In the genomic region with DNA sequence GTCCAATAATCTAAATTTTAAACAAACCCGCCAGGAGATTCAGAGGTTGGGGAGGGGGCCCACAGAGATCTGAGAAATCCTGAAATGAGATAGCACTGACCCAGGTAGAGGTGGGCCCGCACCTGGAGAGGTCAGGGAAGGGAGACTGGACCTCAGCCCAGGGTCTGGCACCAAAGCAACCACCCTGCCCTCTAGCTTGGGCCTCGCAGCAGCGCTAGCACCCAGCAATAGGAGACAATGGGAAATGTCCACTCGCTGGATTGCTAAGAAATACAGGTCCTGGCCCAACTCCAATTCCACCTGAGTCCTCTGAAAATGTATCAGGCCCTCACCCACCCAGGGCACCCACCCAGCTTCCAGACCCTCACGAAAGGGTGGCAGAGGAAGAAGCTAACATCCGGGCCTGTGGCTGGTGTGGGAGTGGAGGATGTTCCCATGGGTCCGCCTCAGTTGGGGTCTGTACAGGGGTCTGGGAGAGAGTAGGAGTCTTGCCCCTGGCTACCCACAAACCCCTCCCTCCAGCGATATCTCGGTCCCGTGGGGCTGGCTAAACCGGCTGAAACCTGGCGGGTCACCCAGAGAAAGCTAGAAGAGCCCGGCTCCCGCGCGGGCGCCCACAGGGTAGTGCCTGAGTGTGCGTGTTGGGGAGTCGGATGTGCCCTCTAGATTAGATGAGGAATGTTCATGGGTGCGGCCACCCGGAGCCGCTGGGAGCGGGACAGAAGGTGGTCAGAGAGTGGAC, we compare ENCODE assay signal across 1 cellular context.
TF ChIP-seq lines count a peak whose summit lies in the region.

No MANE protein-coding gene starts in this region.

TF ChIP-seq in HepG2, 621 proteins besides CTCF, POLR2A, EP300 and RAD21 (continued from another document and continues in another):
- TF ChIP-seq, protein P1, sequence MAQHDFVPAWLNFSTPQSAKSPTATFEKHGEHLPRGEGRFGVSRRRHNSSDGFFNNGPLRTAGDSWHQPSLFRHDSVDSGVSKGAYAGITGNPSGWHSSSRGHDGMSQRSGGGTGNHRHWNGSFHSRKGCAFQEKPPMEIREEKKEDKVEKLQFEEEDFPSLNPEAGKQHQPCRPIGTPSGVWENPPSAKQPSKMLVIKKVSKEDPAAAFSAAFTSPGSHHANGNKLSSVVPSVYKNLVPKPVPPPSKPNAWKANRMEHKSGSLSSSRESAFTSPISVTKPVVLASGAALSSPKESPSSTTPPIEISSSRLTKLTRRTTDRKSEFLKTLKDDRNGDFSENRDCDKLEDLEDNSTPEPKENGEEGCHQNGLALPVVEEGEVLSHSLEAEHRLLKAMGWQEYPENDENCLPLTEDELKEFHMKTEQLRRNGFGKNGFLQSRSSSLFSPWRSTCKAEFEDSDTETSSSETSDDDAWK (CRISPR knock-in tag; IDR thresholded peaks at IDR 0.05): no peak
- 0 out of 2 replicates have a peak, but pooled peaks have one; percentile 40 for TF ChIP-seq HES4 (CRISPR knock-in tag; IDR thresholded peaks at IDR 0.05; ENCODE audit: borderline replicate concordance)
- TF ChIP-seq, protein P2, sequence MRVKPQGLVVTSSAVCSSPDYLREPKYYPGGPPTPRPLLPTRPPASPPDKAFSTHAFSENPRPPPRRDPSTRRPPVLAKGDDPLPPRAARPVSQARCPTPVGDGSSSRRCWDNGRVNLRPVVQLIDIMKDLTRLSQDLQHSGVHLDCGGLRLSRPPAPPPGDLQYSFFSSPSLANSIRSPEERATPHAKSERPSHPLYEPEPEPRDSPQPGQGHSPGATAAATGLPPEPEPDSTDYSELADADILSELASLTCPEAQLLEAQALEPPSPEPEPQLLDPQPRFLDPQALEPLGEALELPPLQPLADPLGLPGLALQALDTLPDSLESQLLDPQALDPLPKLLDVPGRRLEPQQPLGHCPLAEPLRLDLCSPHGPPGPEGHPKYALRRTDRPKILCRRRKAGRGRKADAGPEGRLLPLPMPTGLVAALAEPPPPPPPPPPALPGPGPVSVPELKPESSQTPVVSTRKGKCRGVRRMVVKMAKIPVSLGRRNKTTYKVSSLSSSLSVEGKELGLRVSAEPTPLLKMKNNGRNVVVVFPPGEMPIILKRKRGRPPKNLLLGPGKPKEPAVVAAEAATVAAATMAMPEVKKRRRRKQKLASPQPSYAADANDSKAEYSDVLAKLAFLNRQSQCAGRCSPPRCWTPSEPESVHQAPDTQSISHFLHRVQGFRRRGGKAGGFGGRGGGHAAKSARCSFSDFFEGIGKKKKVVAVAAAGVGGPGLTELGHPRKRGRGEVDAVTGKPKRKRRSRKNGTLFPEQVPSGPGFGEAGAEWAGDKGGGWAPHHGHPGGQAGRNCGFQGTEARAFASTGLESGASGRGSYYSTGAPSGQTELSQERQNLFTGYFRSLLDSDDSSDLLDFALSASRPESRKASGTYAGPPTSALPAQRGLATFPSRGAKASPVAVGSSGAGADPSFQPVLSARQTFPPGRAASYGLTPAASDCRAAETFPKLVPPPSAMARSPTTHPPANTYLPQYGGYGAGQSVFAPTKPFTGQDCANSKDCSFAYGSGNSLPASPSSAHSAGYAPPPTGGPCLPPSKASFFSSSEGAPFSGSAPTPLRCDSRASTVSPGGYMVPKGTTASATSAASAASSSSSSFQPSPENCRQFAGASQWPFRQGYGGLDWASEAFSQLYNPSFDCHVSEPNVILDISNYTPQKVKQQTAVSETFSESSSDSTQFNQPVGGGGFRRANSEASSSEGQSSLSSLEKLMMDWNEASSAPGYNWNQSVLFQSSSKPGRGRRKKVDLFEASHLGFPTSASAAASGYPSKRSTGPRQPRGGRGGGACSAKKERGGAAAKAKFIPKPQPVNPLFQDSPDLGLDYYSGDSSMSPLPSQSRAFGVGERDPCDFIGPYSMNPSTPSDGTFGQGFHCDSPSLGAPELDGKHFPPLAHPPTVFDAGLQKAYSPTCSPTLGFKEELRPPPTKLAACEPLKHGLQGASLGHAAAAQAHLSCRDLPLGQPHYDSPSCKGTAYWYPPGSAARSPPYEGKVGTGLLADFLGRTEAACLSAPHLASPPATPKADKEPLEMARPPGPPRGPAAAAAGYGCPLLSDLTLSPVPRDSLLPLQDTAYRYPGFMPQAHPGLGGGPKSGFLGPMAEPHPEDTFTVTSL (CRISPR knock-in tag; IDR thresholded peaks at IDR 0.05; ENCODE audit: borderline replicate concordance): no peak; the same call in 1 of the 2 replicates
- TF ChIP-seq ZNF205 (CRISPR knock-in tag; IDR thresholded peaks at IDR 0.05): no peak
- TF ChIP-seq KLF13 (CRISPR knock-in tag; IDR thresholded peaks at IDR 0.05): 0 out of 2 replicates have a peak, but pooled peaks have one; percentile 30
- TF ChIP-seq LCORL (IDR thresholded peaks at IDR 0.05): no peak
- peak; percentile 41; the same call in 1 of the 2 replicates for TF ChIP-seq LCORL (CRISPR knock-in tag; IDR thresholded peaks at IDR 0.05)
- no peak for TF ChIP-seq ZNF296 (CRISPR knock-in tag; conservative IDR thresholded peaks at IDR 0.05)
- TF ChIP-seq CENPT (CRISPR knock-in tag; IDR thresholded peaks at IDR 0.05; ENCODE audit: low read depth): no peak
- no peak for TF ChIP-seq TAF15 (IDR thresholded peaks at IDR 0.05; ENCODE audit: low read depth, low read length, poor library complexity, severe bottlenecking)
- 0 out of 2 replicates have a peak, but pooled peaks have one; percentile 36 for TF ChIP-seq ZNF343 (CRISPR knock-in tag; IDR thresholded peaks at IDR 0.05)
- no peak; the same call in 1 of the 2 replicates for TF ChIP-seq KAT7 (CRISPR knock-in tag; IDR thresholded peaks at IDR 0.05; ENCODE audit: borderline replicate concordance)
- TF ChIP-seq ZNF878 (CRISPR knock-in tag; IDR thresholded peaks at IDR 0.05): no peak
- no peak for TF ChIP-seq XRCC5 (optimal IDR thresholded peaks at IDR 0.05; ENCODE audit: low read length)
- 0 out of 2 replicates have a peak, but pooled peaks have one; percentile 67 for TF ChIP-seq SNAI1 (CRISPR knock-in tag; IDR thresholded peaks at IDR 0.05; ENCODE audit: borderline replicate concordance)
- TF ChIP-seq, protein P3, sequence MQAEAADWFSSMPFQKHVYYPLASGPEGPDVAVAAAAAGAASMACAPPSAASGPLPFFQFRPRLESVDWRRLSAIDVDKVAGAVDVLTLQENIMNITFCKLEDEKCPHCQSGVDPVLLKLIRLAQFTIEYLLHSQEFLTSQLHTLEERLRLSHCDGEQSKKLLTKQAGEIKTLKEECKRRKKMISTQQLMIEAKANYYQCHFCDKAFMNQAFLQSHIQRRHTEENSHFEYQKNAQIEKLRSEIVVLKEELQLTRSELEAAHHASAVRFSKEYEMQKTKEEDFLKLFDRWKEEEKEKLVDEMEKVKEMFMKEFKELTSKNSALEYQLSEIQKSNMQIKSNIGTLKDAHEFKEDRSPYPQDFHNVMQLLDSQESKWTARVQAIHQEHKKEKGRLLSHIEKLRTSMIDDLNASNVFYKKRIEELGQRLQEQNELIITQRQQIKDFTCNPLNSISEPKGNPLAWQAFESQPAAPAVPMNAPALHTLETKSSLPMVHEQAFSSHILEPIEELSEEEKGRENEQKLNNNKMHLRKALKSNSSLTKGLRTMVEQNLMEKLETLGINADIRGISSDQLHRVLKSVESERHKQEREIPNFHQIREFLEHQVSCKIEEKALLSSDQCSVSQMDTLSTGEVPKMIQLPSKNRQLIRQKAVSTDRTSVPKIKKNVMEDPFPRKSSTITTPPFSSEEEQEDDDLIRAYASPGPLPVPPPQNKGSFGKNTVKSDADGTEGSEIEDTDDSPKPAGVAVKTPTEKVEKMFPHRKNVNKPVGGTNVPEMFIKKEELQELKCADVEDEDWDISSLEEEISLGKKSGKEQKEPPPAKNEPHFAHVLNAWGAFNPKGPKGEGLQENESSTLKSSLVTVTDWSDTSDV (CRISPR knock-in tag; IDR thresholded peaks at IDR 0.05): no peak
- no peak for TF ChIP-seq MEIS1 (CRISPR knock-in tag; IDR thresholded peaks at IDR 0.05; ENCODE audit: borderline replicate concordance)
- TF ChIP-seq SRSF9 (IDR thresholded peaks at IDR 0.05; ENCODE audit: borderline replicate concordance, insufficient read depth, low read depth, low read length, poor library complexity, severe bottlenecking): no peak
- TF ChIP-seq, protein P4, sequence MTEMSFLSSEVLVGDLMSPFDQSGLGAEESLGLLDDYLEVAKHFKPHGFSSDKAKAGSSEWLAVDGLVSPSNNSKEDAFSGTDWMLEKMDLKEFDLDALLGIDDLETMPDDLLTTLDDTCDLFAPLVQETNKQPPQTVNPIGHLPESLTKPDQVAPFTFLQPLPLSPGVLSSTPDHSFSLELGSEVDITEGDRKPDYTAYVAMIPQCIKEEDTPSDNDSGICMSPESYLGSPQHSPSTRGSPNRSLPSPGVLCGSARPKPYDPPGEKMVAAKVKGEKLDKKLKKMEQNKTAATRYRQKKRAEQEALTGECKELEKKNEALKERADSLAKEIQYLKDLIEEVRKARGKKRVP (CRISPR knock-in tag; IDR thresholded peaks at IDR 0.05): no peak
- TF ChIP-seq HDAC6 (IDR thresholded peaks at IDR 0.05; ENCODE audit: low read depth, low read length): no peak
- TF ChIP-seq NR3C1 (CRISPR knock-in tag; IDR thresholded peaks at IDR 0.05): no peak
- no peak for TF ChIP-seq NFE2L2 (IDR thresholded peaks at IDR 0.05; ENCODE audit: low read length)
- TF ChIP-seq DNMT3B (CRISPR knock-in tag; conservative IDR thresholded peaks at IDR 0.05): no peak
- no peak for TF ChIP-seq KLF6 (CRISPR knock-in tag; IDR thresholded peaks at IDR 0.05)
- no peak for TF ChIP-seq SCMH1 (CRISPR knock-in tag; IDR thresholded peaks at IDR 0.05; ENCODE audit: borderline replicate concordance)
- TF ChIP-seq, protein P5, sequence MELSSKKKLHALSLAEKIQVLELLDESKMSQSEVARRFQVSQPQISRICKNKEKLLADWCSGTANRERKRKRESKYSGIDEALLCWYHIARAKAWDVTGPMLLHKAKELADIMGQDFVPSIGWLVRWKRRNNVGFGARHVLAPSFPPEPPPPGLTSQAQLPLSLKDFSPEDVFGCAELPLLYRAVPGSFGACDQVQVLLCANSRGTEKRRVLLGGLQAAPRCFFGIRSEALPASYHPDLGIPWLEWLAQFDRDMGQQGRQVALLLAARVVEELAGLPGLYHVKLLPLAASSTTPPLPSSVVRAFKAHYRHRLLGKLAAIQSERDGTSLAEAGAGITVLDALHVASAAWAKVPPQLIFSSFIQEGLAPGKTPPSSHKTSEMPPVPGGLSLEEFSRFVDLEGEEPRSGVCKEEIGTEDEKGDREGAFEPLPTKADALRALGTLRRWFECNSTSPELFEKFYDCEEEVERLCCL (CRISPR knock-in tag; IDR thresholded peaks at IDR 0.05; ENCODE audit: borderline replicate concordance): no peak; the same call in 1 of the 2 replicates
- TF ChIP-seq RELA (CRISPR knock-in tag; IDR thresholded peaks at IDR 0.05): no peak
- no peak for TF ChIP-seq ZNF354B (CRISPR knock-in tag; IDR thresholded peaks at IDR 0.05)
- no peak for TF ChIP-seq SP5 (CRISPR knock-in tag; IDR thresholded peaks at IDR 0.05; ENCODE audit: borderline replicate concordance, low read depth)
- no peak for TF ChIP-seq NRL (CRISPR knock-in tag; IDR thresholded peaks at IDR 0.05; ENCODE audit: borderline replicate concordance)
- TF ChIP-seq, protein P6, sequence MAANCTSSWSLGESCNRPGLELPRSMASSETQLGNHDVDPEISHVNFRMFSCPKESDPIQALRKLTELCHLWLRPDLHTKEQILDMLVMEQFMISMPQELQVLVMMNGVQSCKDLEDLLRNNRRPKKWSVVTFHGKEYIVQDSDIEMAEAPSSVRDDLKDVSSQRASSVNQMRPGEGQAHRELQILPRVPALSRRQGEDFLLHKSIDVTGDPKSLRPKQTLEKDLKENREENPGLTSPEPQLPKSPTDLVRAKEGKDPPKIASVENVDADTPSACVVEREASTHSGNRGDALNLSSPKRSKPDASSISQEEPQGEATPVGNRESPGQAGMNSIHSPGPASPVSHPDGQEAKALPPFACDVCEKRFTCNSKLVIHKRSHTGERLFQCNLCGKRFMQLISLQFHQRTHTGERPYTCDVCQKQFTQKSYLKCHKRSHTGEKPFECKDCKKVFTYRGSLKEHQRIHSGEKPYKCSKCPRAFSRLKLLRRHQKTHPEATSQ (CRISPR knock-in tag; IDR thresholded peaks at IDR 0.05; ENCODE audit: borderline replicate concordance): no peak
- TF ChIP-seq CENPX (CRISPR knock-in tag; IDR thresholded peaks at IDR 0.05): no peak
- TF ChIP-seq SSRP1 (CRISPR knock-in tag; IDR thresholded peaks at IDR 0.05): 0 out of 2 replicates have a peak, but pooled peaks have one; percentile 21
- no peak for TF ChIP-seq ZNF484 (CRISPR knock-in tag; IDR thresholded peaks at IDR 0.05; ENCODE audit: borderline replicate concordance, low read depth)
- TF ChIP-seq, protein P7, sequence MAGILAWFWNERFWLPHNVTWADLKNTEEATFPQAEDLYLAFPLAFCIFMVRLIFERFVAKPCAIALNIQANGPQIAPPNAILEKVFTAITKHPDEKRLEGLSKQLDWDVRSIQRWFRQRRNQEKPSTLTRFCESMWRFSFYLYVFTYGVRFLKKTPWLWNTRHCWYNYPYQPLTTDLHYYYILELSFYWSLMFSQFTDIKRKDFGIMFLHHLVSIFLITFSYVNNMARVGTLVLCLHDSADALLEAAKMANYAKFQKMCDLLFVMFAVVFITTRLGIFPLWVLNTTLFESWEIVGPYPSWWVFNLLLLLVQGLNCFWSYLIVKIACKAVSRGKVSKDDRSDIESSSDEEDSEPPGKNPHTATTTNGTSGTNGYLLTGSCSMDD (CRISPR knock-in tag; IDR thresholded peaks at IDR 0.05): no peak
- TF ChIP-seq ZNF768 (CRISPR knock-in tag; IDR thresholded peaks at IDR 0.05): 0 out of 2 replicates have a peak, but pooled peaks have one; percentile 10
- no peak for TF ChIP-seq ZNF558 (CRISPR knock-in tag; IDR thresholded peaks at IDR 0.05; ENCODE audit: borderline replicate concordance)
- TF ChIP-seq, protein P8, sequence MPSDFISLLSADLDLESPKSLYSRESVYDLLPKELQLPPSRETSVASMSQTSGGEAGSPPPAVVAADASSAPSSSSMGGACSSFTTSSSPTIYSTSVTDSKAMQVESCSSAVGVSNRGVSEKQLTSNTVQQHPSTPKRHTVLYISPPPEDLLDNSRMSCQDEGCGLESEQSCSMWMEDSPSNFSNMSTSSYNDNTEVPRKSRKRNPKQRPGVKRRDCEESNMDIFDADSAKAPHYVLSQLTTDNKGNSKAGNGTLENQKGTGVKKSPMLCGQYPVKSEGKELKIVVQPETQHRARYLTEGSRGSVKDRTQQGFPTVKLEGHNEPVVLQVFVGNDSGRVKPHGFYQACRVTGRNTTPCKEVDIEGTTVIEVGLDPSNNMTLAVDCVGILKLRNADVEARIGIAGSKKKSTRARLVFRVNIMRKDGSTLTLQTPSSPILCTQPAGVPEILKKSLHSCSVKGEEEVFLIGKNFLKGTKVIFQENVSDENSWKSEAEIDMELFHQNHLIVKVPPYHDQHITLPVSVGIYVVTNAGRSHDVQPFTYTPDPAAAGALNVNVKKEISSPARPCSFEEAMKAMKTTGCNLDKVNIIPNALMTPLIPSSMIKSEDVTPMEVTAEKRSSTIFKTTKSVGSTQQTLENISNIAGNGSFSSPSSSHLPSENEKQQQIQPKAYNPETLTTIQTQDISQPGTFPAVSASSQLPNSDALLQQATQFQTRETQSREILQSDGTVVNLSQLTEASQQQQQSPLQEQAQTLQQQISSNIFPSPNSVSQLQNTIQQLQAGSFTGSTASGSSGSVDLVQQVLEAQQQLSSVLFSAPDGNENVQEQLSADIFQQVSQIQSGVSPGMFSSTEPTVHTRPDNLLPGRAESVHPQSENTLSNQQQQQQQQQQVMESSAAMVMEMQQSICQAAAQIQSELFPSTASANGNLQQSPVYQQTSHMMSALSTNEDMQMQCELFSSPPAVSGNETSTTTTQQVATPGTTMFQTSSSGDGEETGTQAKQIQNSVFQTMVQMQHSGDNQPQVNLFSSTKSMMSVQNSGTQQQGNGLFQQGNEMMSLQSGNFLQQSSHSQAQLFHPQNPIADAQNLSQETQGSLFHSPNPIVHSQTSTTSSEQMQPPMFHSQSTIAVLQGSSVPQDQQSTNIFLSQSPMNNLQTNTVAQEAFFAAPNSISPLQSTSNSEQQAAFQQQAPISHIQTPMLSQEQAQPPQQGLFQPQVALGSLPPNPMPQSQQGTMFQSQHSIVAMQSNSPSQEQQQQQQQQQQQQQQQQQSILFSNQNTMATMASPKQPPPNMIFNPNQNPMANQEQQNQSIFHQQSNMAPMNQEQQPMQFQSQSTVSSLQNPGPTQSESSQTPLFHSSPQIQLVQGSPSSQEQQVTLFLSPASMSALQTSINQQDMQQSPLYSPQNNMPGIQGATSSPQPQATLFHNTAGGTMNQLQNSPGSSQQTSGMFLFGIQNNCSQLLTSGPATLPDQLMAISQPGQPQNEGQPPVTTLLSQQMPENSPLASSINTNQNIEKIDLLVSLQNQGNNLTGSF (CRISPR knock-in tag; IDR thresholded peaks at IDR 0.05): no peak
